ENCODE assay signal across 12 cellular contexts in the genomic region with DNA sequence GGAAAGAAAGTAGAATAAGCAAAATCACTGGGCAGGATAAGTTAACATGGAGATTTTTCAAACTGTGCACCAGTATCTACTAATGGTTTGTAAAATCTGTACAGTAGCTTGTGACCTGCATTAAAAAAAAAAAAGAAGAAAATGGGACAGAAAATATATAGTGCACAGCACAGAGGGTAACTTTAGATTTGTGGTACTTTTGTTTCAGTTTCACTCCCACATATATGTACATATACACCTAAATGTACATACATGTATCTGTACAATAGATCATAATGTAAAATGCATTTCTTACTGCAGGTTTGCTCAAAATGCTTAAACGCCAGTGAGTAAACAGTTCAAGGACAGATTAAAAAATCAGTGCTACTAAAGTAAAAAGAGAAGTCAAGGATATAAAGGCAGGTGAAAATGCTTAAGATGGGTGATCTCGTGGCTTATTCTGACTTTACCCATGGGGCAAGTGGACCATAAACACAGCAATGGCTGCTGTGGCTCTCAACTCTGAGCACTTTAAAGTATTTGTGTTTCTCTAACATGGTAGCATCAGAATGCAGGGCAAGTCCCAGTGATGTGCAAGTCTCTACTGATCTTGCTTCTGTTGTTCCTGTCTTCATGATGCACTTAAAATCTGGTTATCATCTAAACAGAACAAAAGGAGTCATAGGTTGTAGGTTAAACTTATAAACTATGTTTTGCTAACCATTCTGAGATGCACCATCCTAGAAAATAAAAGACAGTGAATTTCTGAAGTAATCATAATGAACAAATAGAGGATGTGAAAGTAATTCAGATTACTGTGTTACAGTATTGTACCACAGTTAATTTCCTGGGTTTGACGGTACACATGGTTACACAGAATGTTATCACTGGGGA.
DNase-seq lines count a peak whose midpoint lies in the region; ATAC-seq and TF ChIP-seq lines count a peak whose summit lies in the region.
"Had no signal": no experiment of that assay in that cellular context is flagged by ENCODE, and none has a peak within 500 bp of the region (broad histone marks: within the 10 kb centered on the region; RNA-seq: fewer than 3 reads in every experiment).

No MANE protein-coding gene starts in this region.

- no peaks in the 10 kb centered on the region for H3K27me3 ChIP-seq in mesenchymal stem cell (ENCODE audit: control insufficient read depth in 1 of 2, insufficient read depth in 1 of 2, low read length in 2 of 2)
- no peaks in the 10 kb centered on the region for H3K27me3 ChIP-seq in esophagus muscularis mucosa
- no peaks in the 10 kb centered on the region for H3K27me3 ChIP-seq in esophagus squamous epithelium

- no peaks in the 10 kb centered on the region for H3K79me1 ChIP-seq in mesenchymal stem cell (replicated peaks; ENCODE audit: low read length, poor library complexity, severe bottlenecking)

- TF ChIP-seq CTCF in esophagus muscularis mucosa (IDR thresholded peaks at IDR 0.05) (no peak), esophagus squamous epithelium (IDR thresholded peaks at IDR 0.05) (no peak)

- H3K23ac ChIP-seq in mesenchymal stem cell (ENCODE audit: low read length in 2 of 2), result no peak overlapping the region

- H2BK12ac ChIP-seq in mesenchymal stem cell (ENCODE audit: low read length in 2 of 2), result no peak overlapping the region

- H3K27ac ChIP-seq in mesenchymal stem cell (ENCODE audit: low read length, poor library complexity, severe bottlenecking) (no peak overlapping the region), esophagus muscularis mucosa (replicated peaks in 1 of 4) (no peak overlapping the region), esophagus squamous epithelium (no peak overlapping the region)

- no peak overlapping the region for H2BK120ac ChIP-seq in mesenchymal stem cell (ENCODE audit: low read depth, low read length)

- no peak overlapping the region for H4K8ac ChIP-seq in mesenchymal stem cell (ENCODE audit: low read length)

- DNase-seq in mesenchymal stem cell, result no peak
- DNase-seq in activated naive CD8-positive, alpha-beta T cell treated with anti-CD3 and anti-CD28 coated beads for 36 hours, result no peak
- no peak for DNase-seq in esophagus muscularis mucosa (ENCODE audit: extremely low spot score)
- no peak for DNase-seq in esophagus squamous epithelium (lab: John Stamatoyannopoulos, UW)
- DNase-seq: H9, kidney, NCI-H1417 treated with DMSO at 0.1 percent for 48 hours, RPMI8226 had no signal

- no peak overlapping the region for H3K4me2 ChIP-seq in mesenchymal stem cell (ENCODE audit: low read length, poor library complexity, severe bottlenecking)

- intact Hi-C loops in esophagus muscularis mucosa (cut with DNase I) (no loop called here), esophagus squamous epithelium (cut with DNase I) (no loop called here)

- H4K91ac ChIP-seq in mesenchymal stem cell (ENCODE audit: low read length), result no peak overlapping the region

- no peak overlapping the region for H3K9ac ChIP-seq in mesenchymal stem cell (ENCODE audit: low read length)

- H3K9me3 ChIP-seq in mesenchymal stem cell (ENCODE audit: control insufficient read depth, low read length), result no peaks in the 10 kb centered on the region
- H3K9me3 ChIP-seq in esophagus muscularis mucosa, result no peaks in the 10 kb centered on the region
- no peaks in the 10 kb centered on the region for H3K9me3 ChIP-seq in esophagus squamous epithelium

- H3K4ac ChIP-seq in mesenchymal stem cell (ENCODE audit: low read depth in 1 of 2, low read length in 2 of 2), result no peak overlapping the region

- no peak overlapping the region for H3K27ac Mint-ChIP-seq in activated T-helper 17 cell treated with anti-CD3 and anti-CD28 coated beads, Interleukin-2, amount 50 U/mL, for 72 hours
- no peak overlapping the region for H3K27ac Mint-ChIP-seq in activated naive CD8-positive, alpha-beta T cell treated with anti-CD3 and anti-CD28 coated beads for 36 hours

- H3K4me1 ChIP-seq in mesenchymal stem cell (ENCODE audit: control insufficient read depth, insufficient read depth, low read depth, low read length) (peaks cover 2% of the 10 kb centered on the region), esophagus muscularis mucosa (peaks cover 0 to 20% (median 12%) of the 10 kb centered on the region in 4 donors), esophagus squamous epithelium (peaks cover 0 to 12% (median 0%) of the 10 kb centered on the region in 3 donors)

- peaks cover 0 to 4% of the 10 kb centered on the region in 2 experiments for H3K36me3 ChIP-seq in mesenchymal stem cell (ENCODE audit: control insufficient read depth in 1 of 2, insufficient read depth in 2 of 2, low read depth in 1 of 2, low read length in 2 of 2)
- no peaks in the 10 kb centered on the region for H3K36me3 ChIP-seq in esophagus muscularis mucosa
- H3K36me3 ChIP-seq in esophagus squamous epithelium, result peaks cover 0 to 7% (median 0%) of the 10 kb centered on the region in 3 donors

- H3K18ac ChIP-seq in mesenchymal stem cell (ENCODE audit: low read depth in 1 of 2, low read length in 2 of 2), result no peak overlapping the region

- no peaks in the 10 kb centered on the region for H3K9me3 Mint-ChIP-seq in activated T-helper 17 cell treated with anti-CD3 and anti-CD28 coated beads, Interleukin-2, amount 50 U/mL, for 72 hours
- H3K9me3 Mint-ChIP-seq in activated naive CD8-positive, alpha-beta T cell treated with anti-CD3 and anti-CD28 coated beads for 36 hours, result peaks cover 3% of the 10 kb centered on the region

- ATAC-seq in GM18520 (IDR thresholded peaks at IDR 0.05; ENCODE audit: unreplicated experiment) (peak; percentile 94), GM21529 (IDR thresholded peaks at IDR 0.05; ENCODE audit: unreplicated experiment) (peak; percentile 98), HG03139 (IDR thresholded peaks at IDR 0.05; ENCODE audit: unreplicated experiment) (peak; percentile 97)
- ATAC-seq in activated T-helper 17 cell treated with anti-CD3 and anti-CD28 coated beads, Interleukin-2, amount 50 U/mL, for 72 hours (replicated peaks), result peak; percentile 40

- no peaks in the 10 kb centered on the region for H3K36me3 Mint-ChIP-seq in activated T-helper 17 cell treated with anti-CD3 and anti-CD28 coated beads, Interleukin-2, amount 50 U/mL, for 72 hours (ENCODE audit: low read depth)
- peaks cover 17% of the 10 kb centered on the region for H3K36me3 Mint-ChIP-seq in activated naive CD8-positive, alpha-beta T cell treated with anti-CD3 and anti-CD28 coated beads for 36 hours

- H2BK5ac ChIP-seq in mesenchymal stem cell (ENCODE audit: low read depth, low read length, poor library complexity, severe bottlenecking), result no peak overlapping the region

- H3K14ac ChIP-seq in mesenchymal stem cell (ENCODE audit: low read length in 2 of 2), result no peak overlapping the region

- no peak overlapping the region for H2BK15ac ChIP-seq in mesenchymal stem cell (ENCODE audit: low read depth, poor library complexity, severe bottlenecking)

- no peaks in the 10 kb centered on the region for H3K27me3 Mint-ChIP-seq in activated T-helper 17 cell treated with anti-CD3 and anti-CD28 coated beads, Interleukin-2, amount 50 U/mL, for 72 hours
- H3K27me3 Mint-ChIP-seq in activated naive CD8-positive, alpha-beta T cell treated with anti-CD3 and anti-CD28 coated beads for 36 hours, result no peaks in the 10 kb centered on the region

- H3K4me3 Mint-ChIP-seq in activated T-helper 17 cell treated with anti-CD3 and anti-CD28 coated beads, Interleukin-2, amount 50 U/mL, for 72 hours, result peak overlapping the region; percentile 12
- H3K4me3 Mint-ChIP-seq in activated naive CD8-positive, alpha-beta T cell treated with anti-CD3 and anti-CD28 coated beads for 36 hours, result no peak overlapping the region
- H3K4me3 Mint-ChIP-seq: H9 had no signal

- H2AK5ac ChIP-seq in mesenchymal stem cell (ENCODE audit: low read length, severe bottlenecking), result no peak overlapping the region

- no peak overlapping the region for H2AFZ ChIP-seq in mesenchymal stem cell (ENCODE audit: low read depth, low read length)

- no peak for TF ChIP-seq EP300 in esophagus muscularis mucosa (IDR thresholded peaks at IDR 0.05)

- peaks cover 12% of the 10 kb centered on the region for H3K4me1 Mint-ChIP-seq in activated T-helper 17 cell treated with anti-CD3 and anti-CD28 coated beads, Interleukin-2, amount 50 U/mL, for 72 hours
- H3K4me1 Mint-ChIP-seq in activated naive CD8-positive, alpha-beta T cell treated with anti-CD3 and anti-CD28 coated beads for 36 hours, result peaks cover 5% of the 10 kb centered on the region
- H3K4me1 Mint-ChIP-seq: H9 had no signal

- H3K4me3 ChIP-seq in mesenchymal stem cell (ENCODE audit: insufficient read depth in 1 of 2, low read depth in 1 of 2, low read length in 2 of 2) (no peak overlapping the region), esophagus muscularis mucosa (no peak overlapping the region), esophagus squamous epithelium (no peak overlapping the region)

- WGBS in mesenchymal stem cell, result 94% methylated on average over 3 of the region's 3 CpGs
- WGBS in esophagus muscularis mucosa, result 81% methylated on average over 3 of the region's 3 CpGs
- 73 to 78% methylated on average over 3 of the region's 3 CpGs for WGBS in esophagus squamous epithelium, 2 donors

- TF ChIP-seq POLR2A in esophagus muscularis mucosa (IDR thresholded peaks at IDR 0.05; ENCODE audit: low read depth) (no peak), esophagus squamous epithelium (IDR thresholded peaks at IDR 0.05) (no peak)

Comparison
In these comparisons a context has a peak if more than half of its experiments do, and no peak if none do; other contexts are left out.
1. ATAC-seq: peak in every context shown above with its lines; median percentile 98 in GM21529; 97 in HG03139; 94 in GM18520; 40 in activated T-helper 17 cell treated with anti-CD3 and anti-CD28 coated beads, Interleukin-2, amount 50 U/mL, for 72 hours.